In genomic region chr4:26140150-26140898, GRCh38 we compare ENCODE assay signal across 10 cellular contexts.
DNase-seq lines count a peak whose midpoint lies in the region; ATAC-seq lines count a peak whose summit lies in the region.
"Had no signal": no experiment of that assay in that cellular context is flagged by ENCODE, and none has a peak within 500 bp of the region (broad histone marks: within the 10 kb centered on the region; RNA-seq: fewer than 3 reads in every experiment).

No MANE protein-coding gene starts in this region.

- CTCF ChIA-PET in T-cell (lab: Charles Lee): interaction anchor here in 1 of 2 donors (0.6 kb wide), 1 partner anchor 756 kb away, joined by 3 read pairs; no protein-coding TSS in a partner anchor

- no peak for ATAC-seq in T-cell (replicated peaks in 1 of 4)
- no peak for ATAC-seq in GM18498 (IDR thresholded peaks at IDR 0.05; ENCODE audit: unreplicated experiment)

- no peaks in the 10 kb centered on the region for H3K9me3 ChIP-seq in SK-N-MC (ENCODE audit: low read depth, low read length)
- H3K9me3 ChIP-seq: neutrophil had no signal

- H3K4me3 ChIP-seq in SK-N-MC: no peak overlapping the region

- H3K27ac ChIP-seq in SK-N-MC: peak overlapping the region; percentile 92; the same call in 1 of the 2 replicates
- H3K27ac ChIP-seq: neutrophil had no signal

- no peak overlapping the region for H3K4me3 Mint-ChIP-seq in T-cell
- H3K4me3 Mint-ChIP-seq: central memory CD8-positive, alpha-beta T cell had no signal

- no peak overlapping the region for H3K27ac Mint-ChIP-seq in T-cell

- peaks cover 0 to 18% (median 6%) of the 10 kb centered on the region in 3 donors for H3K4me1 Mint-ChIP-seq in T-cell

- H3K9ac ChIP-seq in SK-N-MC (ENCODE audit: insufficient read length): no peak overlapping the region

- DNase-seq in H4 (ENCODE audit: low spot score): peak; percentile 73
- no peak for DNase-seq in SK-N-MC (ENCODE audit: low read depth, low spot score)
- peak; percentile 68 for DNase-seq in fibroblast of peridontal ligament (ENCODE audit: extremely low read depth)
- DNase-seq in smooth muscle cell of the brain vasculature (ENCODE audit: low read depth, low spot score): peak; percentile 36
- no peak for DNase-seq in T-cell
- no peak for DNase-seq in Ammon's horn (ENCODE audit: low spot score)
- no peak for DNase-seq in UCSD-AML1 (lab: John Stamatoyannopoulos, UW; ENCODE audit: unreplicated experiment)

- H3K9me3 Mint-ChIP-seq in T-cell: peaks cover 0 to 4% (median 0%) of the 10 kb centered on the region in 3 donors
- H3K9me3 Mint-ChIP-seq: central memory CD8-positive, alpha-beta T cell had no signal

- no peaks in the 10 kb centered on the region for H3K36me3 ChIP-seq in SK-N-MC (ENCODE audit: insufficient read depth, low read length)
- H3K36me3 ChIP-seq: neutrophil had no signal

- H3K27me3 Mint-ChIP-seq in T-cell: peaks cover 0 to 5% of the 10 kb centered on the region in 2 donors

- H3K36me3 Mint-ChIP-seq in T-cell: no peaks in the 10 kb centered on the region

- POLR2A ChIA-PET in T-cell (lab: Charles Lee): no interaction called here

Comparison
In these comparisons a context has a peak if more than half of its experiments do, and no peak if none do; other contexts are left out.
1. DNase-seq: peak in H4 (single experiment), fibroblast of peridontal ligament (single experiment) and smooth muscle cell of the brain vasculature (single experiment); none in SK-N-MC (single experiment), T-cell (0 of 34), Ammon's horn (single experiment) and UCSD-AML1 (single experiment).